In the genomic region with DNA sequence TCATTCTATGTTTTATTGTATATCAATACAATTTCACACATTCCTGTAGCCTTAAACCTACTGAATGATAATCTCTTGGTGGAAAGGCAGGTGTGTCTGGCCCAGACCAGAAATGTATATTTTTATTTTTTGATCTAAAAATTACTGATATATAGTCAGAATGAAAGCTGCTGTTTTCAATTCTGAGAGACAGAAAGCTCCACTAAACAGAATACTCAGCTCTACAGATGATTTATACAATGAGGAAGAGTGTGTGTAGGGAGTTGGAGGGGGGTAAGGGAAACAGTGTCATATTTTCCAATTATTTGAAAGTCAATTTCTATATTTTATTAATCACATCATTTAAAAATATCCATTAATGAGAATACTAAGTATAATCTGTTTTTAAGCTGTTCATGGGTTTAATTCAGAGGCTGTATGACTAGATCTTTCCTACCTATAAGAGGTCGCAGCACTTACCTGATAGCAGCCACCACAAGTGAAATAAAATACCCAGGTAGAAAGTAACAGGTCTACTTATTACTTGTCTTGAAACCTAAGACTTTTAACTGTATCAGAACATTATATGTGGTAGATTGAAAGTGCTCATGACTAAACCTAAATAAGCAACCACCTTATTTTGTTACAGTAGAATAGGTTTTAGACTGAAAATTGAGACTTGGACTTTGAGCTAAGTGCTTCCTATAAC, we compare ENCODE assay signal across 28 cellular contexts.
DNase-seq lines count a peak whose midpoint lies in the region; ATAC-seq and TF ChIP-seq lines count a peak whose summit lies in the region.
"Had no signal": no experiment of that assay in that cellular context is flagged by ENCODE, and none has a peak within 500 bp of the region (broad histone marks: within the 10 kb centered on the region; RNA-seq: fewer than 3 reads in every experiment).

No MANE protein-coding gene starts in this region.

- H3K4me3 ChIP-seq in GM12865 (ENCODE audit: low read depth, low read length) (no peak overlapping the region), PC-3 (ENCODE audit: low read length) (no peak overlapping the region), lower leg skin (ENCODE audit: low read depth, poor library complexity, severe bottlenecking) (no peak overlapping the region)
- H3K4me3 ChIP-seq: K562 had no signal

- H2AFZ ChIP-seq in PC-3 (ENCODE audit: low read length), result no peak overlapping the region

- no peaks in the 10 kb centered on the region for H3F3A ChIP-seq in PC-3 (ENCODE audit: low read length, unreplicated experiment)

- H3K4me2 ChIP-seq in PC-3 (ENCODE audit: low read length), result no peak overlapping the region

- CTCF ChIA-PET in PC-3 (lab: Charles Lee), result no interaction called here

- POLR2A ChIA-PET in PC-3 (lab: Charles Lee; ENCODE audit: unreplicated experiment), result no interaction called here

- peak; percentile 33 for DNase-seq in GM12865 (ENCODE audit: low read depth)
- no peak for DNase-seq in epidermal melanocyte (ENCODE audit: insufficient read length, low spot score)
- no peak for DNase-seq in PC-3
- DNase-seq in activated CD8-positive, alpha-beta memory T cell treated with anti-CD3 and anti-CD28 coated beads for 24 hours, result no peak
- DNase-seq in lower leg skin (ENCODE audit: low spot score in 2 of 2), result no peak
- DNase-seq: 8988T; ACHN; BE2C; Calu3; DMS79 treated with DMSO at 0.1 percent for 48 hours; GF-D8; MV-4-11; NCI-H1105; NCI-H1436 treated with DMSO at 0.1 percent for 48 hours; NCI-H187 treated with DMSO at 0.1 percent for 48 hours; NCI-H446; NCI-H526; NCI-H82; NK-92 treated with Interleukin-12 subunit alpha and Interleukin-12 subunit beta, amount 100 ng/mL, for 24 hours; SHP77; T-helper 1 cell had no signal

- H3K9me2 ChIP-seq in PC-3 (replicated peaks; ENCODE audit: low read length), result no peaks in the 10 kb centered on the region

- WGBS in lower leg skin, 2 donors, result 87 to 97% methylated on average over 1 of the region's 1 CpG

- ATAC-seq in GM18873 (IDR thresholded peaks at IDR 0.05; ENCODE audit: low FRiP score, unreplicated experiment) (peak; percentile 55), GM21529 (IDR thresholded peaks at IDR 0.05; ENCODE audit: unreplicated experiment) (peak; percentile 42), HG02885 (IDR thresholded peaks at IDR 0.05; ENCODE audit: poor library complexity, unreplicated experiment) (peak; percentile 68), PC-3 (no peak)
- ATAC-seq: HCT116, K562, Panc1 had no signal

- TF ChIP-seq POLR2A in lower leg skin (IDR thresholded peaks at IDR 0.05), result no peak

- peaks cover 36% of the 10 kb centered on the region for H3K27me3 ChIP-seq in PC-3 (ENCODE audit: low read length)
- H3K27me3 ChIP-seq: BE2C had no signal

- no TSS peak for BruUV-seq in PC-3 (replicated peaks; lab: Mats Ljungman, UMichigan)

- no peaks in the 10 kb centered on the region for H3K79me2 ChIP-seq in PC-3 (ENCODE audit: low read length)

- H4K20me1 ChIP-seq in PC-3 (ENCODE audit: low read length), result no peaks in the 10 kb centered on the region

- intact Hi-C loops in PC-3 (cut with micrococcal nuclease), result no loop called here
- intact Hi-C loops in lower leg skin (cut with DNase I; ENCODE audit: low total_unique reads), result no loop called here

- H3K9me3 ChIP-seq in PC-3 (ENCODE audit: low read length), result no peaks in the 10 kb centered on the region
- H3K9me3 ChIP-seq: BE2C had no signal

- H3K36me3 ChIP-seq in PC-3 (ENCODE audit: low read depth, low read length), result no peaks in the 10 kb centered on the region
- H3K36me3 ChIP-seq: BE2C had no signal

- TF ChIP-seq CTCF in GM12865 (IDR thresholded peaks at IDR 0.05; ENCODE audit: insufficient read depth, low read depth, low read length, missing control alignments) (no peak), PC-3 (conservative IDR thresholded peaks at IDR 0.05; ENCODE audit: low read depth, low read length) (no peak), lower leg skin (IDR thresholded peaks at IDR 0.05) (no peak)

- no peak overlapping the region for H3K27ac ChIP-seq in PC-3 (ENCODE audit: low read length)
- H3K27ac ChIP-seq: RWPE1 had no signal

- H3K4me1 ChIP-seq in PC-3 (ENCODE audit: insufficient read depth, low read length), result no peaks in the 10 kb centered on the region
- H3K4me1 ChIP-seq: BE2C had no signal

- no peak overlapping the region for H3K9ac ChIP-seq in PC-3 (ENCODE audit: low read length)
